10 cellular contexts compared by ENCODE assay signal in genomic region chr11:706957-707816, GRCh38. TPM values are rescaled to one million over a fixed set of nuclear protein-coding genes. Genes with fewer than 3 reads are reported as not detected.
DNase-seq lines count a peak whose midpoint lies in the region; ATAC-seq and TF ChIP-seq lines count a peak whose summit lies in the region.
"Had no signal": no experiment of that assay in that cellular context is flagged by ENCODE, and none has a peak within 500 bp of the region (broad histone marks: within the 10 kb centered on the region; RNA-seq: fewer than 3 reads in every experiment).

No MANE protein-coding gene starts in this region.

- H3K9me3 ChIP-seq in vagina: no peaks in the 10 kb centered on the region

- H3K27me3 ChIP-seq in vagina: no peaks in the 10 kb centered on the region

- POLR2A ChIA-PET in activated naive CD8-positive, alpha-beta T cell treated with anti-CD3 and anti-CD28 coated beads, Interleukin-2, amount 10 ng/mL, durations not matched to agents 7 days and 5 days (lab: Charles Lee): interaction anchor here (0.5 to 1.5 kb wide), 4 partner anchors 10 to 117 kb away, joined by 3 to 5 read pairs (median 3); no protein-coding TSS in a partner anchor

- H3K4me3 Mint-ChIP-seq in activated naive CD8-positive, alpha-beta T cell treated with anti-CD3 and anti-CD28 coated beads, Interleukin-2, amount 10 ng/mL, durations not matched to agents 7 days and 5 days: peak overlapping the region; percentile 19
- H3K4me3 Mint-ChIP-seq in activated naive CD8-positive, alpha-beta T cell treated with anti-CD3 and anti-CD28 coated beads, Interleukin-2, amount 50 U/mL, for 24 hours: no peak overlapping the region

- no peak for TF ChIP-seq CTCF in vagina (IDR thresholded peaks at IDR 0.05)

- H3K4me3 ChIP-seq in vagina: peak overlapping the region; percentile 56 to 74

- intact Hi-C loops in vagina (cut with DNase I): no loop called here

- TF ChIP-seq POLR2A in vagina (IDR thresholded peaks at IDR 0.05): peak in 1 of 2 donors; percentile 10

- peaks cover 54% of the 10 kb centered on the region for H3K4me1 ChIP-seq in vagina

- no peak for ATAC-seq in activated naive CD8-positive, alpha-beta T cell treated with anti-CD3 and anti-CD28 coated beads, Interleukin-2, amount 10 ng/mL, durations not matched to agents 7 days and 5 days (ENCODE audit: low read depth)
- no peak for ATAC-seq in activated naive CD8-positive, alpha-beta T cell treated with anti-CD3 and anti-CD28 coated beads, Interleukin-2, amount 50 U/mL, for 24 hours
- ATAC-seq in HG03460 (IDR thresholded peaks at IDR 0.05; ENCODE audit: unreplicated experiment): no peak

- peaks cover 12% of the 10 kb centered on the region for H3K27me3 Mint-ChIP-seq in activated naive CD8-positive, alpha-beta T cell treated with anti-CD3 and anti-CD28 coated beads, Interleukin-2, amount 10 ng/mL, durations not matched to agents 7 days and 5 days
- H3K27me3 Mint-ChIP-seq in activated naive CD8-positive, alpha-beta T cell treated with anti-CD3 and anti-CD28 coated beads, Interleukin-2, amount 50 U/mL, for 24 hours: peaks cover 24% of the 10 kb centered on the region

- H3K9me3 Mint-ChIP-seq in activated naive CD8-positive, alpha-beta T cell treated with anti-CD3 and anti-CD28 coated beads, Interleukin-2, amount 10 ng/mL, durations not matched to agents 7 days and 5 days: no peaks in the 10 kb centered on the region
- no peaks in the 10 kb centered on the region for H3K9me3 Mint-ChIP-seq in activated naive CD8-positive, alpha-beta T cell treated with anti-CD3 and anti-CD28 coated beads, Interleukin-2, amount 50 U/mL, for 24 hours
- H3K9me3 Mint-ChIP-seq: activated T-cell treated with anti-CD3 and anti-CD28 coated beads, Interleukin-2, amount 50 U/mL, for 72 hours; CD4-positive, CD25-positive, alpha-beta regulatory T cell had no signal

- peak overlapping the region; percentile 92 for H3K27ac ChIP-seq in vagina

- no peaks in the 10 kb centered on the region for H3K36me3 Mint-ChIP-seq in activated naive CD8-positive, alpha-beta T cell treated with anti-CD3 and anti-CD28 coated beads, Interleukin-2, amount 10 ng/mL, durations not matched to agents 7 days and 5 days
- no peaks in the 10 kb centered on the region for H3K36me3 Mint-ChIP-seq in activated naive CD8-positive, alpha-beta T cell treated with anti-CD3 and anti-CD28 coated beads, Interleukin-2, amount 50 U/mL, for 24 hours (ENCODE audit: low read depth)
- H3K36me3 Mint-ChIP-seq: CD4-positive, CD25-positive, alpha-beta regulatory T cell had no signal

- H3K27ac Mint-ChIP-seq in activated naive CD8-positive, alpha-beta T cell treated with anti-CD3 and anti-CD28 coated beads, Interleukin-2, amount 10 ng/mL, durations not matched to agents 7 days and 5 days: no peak overlapping the region
- no peak overlapping the region for H3K27ac Mint-ChIP-seq in activated naive CD8-positive, alpha-beta T cell treated with anti-CD3 and anti-CD28 coated beads, Interleukin-2, amount 50 U/mL, for 24 hours
- H3K27ac Mint-ChIP-seq: activated T-cell treated with anti-CD3 and anti-CD28 coated beads, Interleukin-2, amount 50 U/mL, for 72 hours; CD4-positive, CD25-positive, alpha-beta regulatory T cell had no signal

- no peak for DNase-seq in activated naive CD8-positive, alpha-beta T cell treated with anti-CD3 and anti-CD28 coated beads, Interleukin-2, amount 10 ng/mL, durations not matched to agents 7 days and 5 days
- DNase-seq in activated naive CD8-positive, alpha-beta T cell treated with anti-CD3 and anti-CD28 coated beads, Interleukin-2, amount 50 U/mL, for 24 hours: no peak
- DNase-seq in ecto neural progenitor cell (ENCODE audit: low spot score) (peak; percentile 51), medulla oblongata (ENCODE audit: extremely low spot score) (peak; percentile 22), vagina (ENCODE audit: extremely low spot score in 2 of 2) (no peak), mucosa of gallbladder (ENCODE audit: low spot score) (no peak)
- no peak for DNase-seq in activated effector memory CD4-positive, alpha-beta T cell treated with anti-CD3 and anti-CD28 coated beads, Interleukin-2, amount 50 U/mL, for 16 hours
- DNase-seq: activated T-cell treated with anti-CD3 and anti-CD28 coated beads, Interleukin-2, amount 50 U/mL, for 72 hours; CD4-positive, CD25-positive, alpha-beta regulatory T cell had no signal

- H3K4me1 Mint-ChIP-seq in activated naive CD8-positive, alpha-beta T cell treated with anti-CD3 and anti-CD28 coated beads, Interleukin-2, amount 10 ng/mL, durations not matched to agents 7 days and 5 days: peaks cover 11% of the 10 kb centered on the region
- peaks cover 6% of the 10 kb centered on the region for H3K4me1 Mint-ChIP-seq in activated naive CD8-positive, alpha-beta T cell treated with anti-CD3 and anti-CD28 coated beads, Interleukin-2, amount 50 U/mL, for 24 hours

- H3K36me3 ChIP-seq in vagina: no peaks in the 10 kb centered on the region

RNA-seq across cellular contexts. Expression of gene EPS8L2, which starts 1.2 kb away (rescaled TPM):
- total RNA-seq in activated naive CD8-positive, alpha-beta T cell treated with anti-CD3 and anti-CD28 coated beads, Interleukin-2, amount 10 ng/mL, durations not matched to agents 7 days and 5 days: 10 to 100 TPM; 19.0 to 24.5 TPM
- total RNA-seq in vagina (195 TPM), mucosa of gallbladder (228 TPM)

RNA-seq across cellular contexts. Expression of gene TMEM80, which starts 11.6 kb away (rescaled TPM):
- 10 to 100 TPM; 38.9 to 39.7 TPM for total RNA-seq in activated naive CD8-positive, alpha-beta T cell treated with anti-CD3 and anti-CD28 coated beads, Interleukin-2, amount 10 ng/mL, durations not matched to agents 7 days and 5 days
- 12.8 TPM for total RNA-seq in vagina
- 52.0 TPM for total RNA-seq in mucosa of gallbladder

RNA-seq across cellular contexts. Expression of gene DEAF1, which starts 12.2 kb away (rescaled TPM):
- 10 to 100 TPM; 33.1 to 36.0 TPM for total RNA-seq in activated naive CD8-positive, alpha-beta T cell treated with anti-CD3 and anti-CD28 coated beads, Interleukin-2, amount 10 ng/mL, durations not matched to agents 7 days and 5 days
- total RNA-seq in vagina (33.6 TPM), mucosa of gallbladder (45.0 TPM)

RNA-seq across cellular contexts. Expression of gene TALDO1, which starts 40.1 kb away (rescaled TPM):
- total RNA-seq in activated naive CD8-positive, alpha-beta T cell treated with anti-CD3 and anti-CD28 coated beads, Interleukin-2, amount 10 ng/mL, durations not matched to agents 7 days and 5 days: 100 to 1,000 TPM; 199 to 206 TPM
- total RNA-seq in vagina (158 TPM), mucosa of gallbladder (176 TPM)

Comparison
In these comparisons a context has a peak if more than half of its experiments do, and no peak if none do; other contexts are left out.
1. DNase-seq: peak in ecto neural progenitor cell (single experiment) and medulla oblongata (single experiment); none in activated naive CD8-positive, alpha-beta T cell treated with anti-CD3 and anti-CD28 coated beads, Interleukin-2, amount 10 ng/mL, durations not matched to agents 7 days and 5 days (single experiment), activated naive CD8-positive, alpha-beta T cell treated with anti-CD3 and anti-CD28 coated beads, Interleukin-2, amount 50 U/mL, for 24 hours (single experiment), vagina (0 of 2), mucosa of gallbladder (single experiment) and activated effector memory CD4-positive, alpha-beta T cell treated with anti-CD3 and anti-CD28 coated beads, Interleukin-2, amount 50 U/mL, for 16 hours (single experiment).